9 cellular contexts compared by ENCODE assay signal in the genomic region with DNA sequence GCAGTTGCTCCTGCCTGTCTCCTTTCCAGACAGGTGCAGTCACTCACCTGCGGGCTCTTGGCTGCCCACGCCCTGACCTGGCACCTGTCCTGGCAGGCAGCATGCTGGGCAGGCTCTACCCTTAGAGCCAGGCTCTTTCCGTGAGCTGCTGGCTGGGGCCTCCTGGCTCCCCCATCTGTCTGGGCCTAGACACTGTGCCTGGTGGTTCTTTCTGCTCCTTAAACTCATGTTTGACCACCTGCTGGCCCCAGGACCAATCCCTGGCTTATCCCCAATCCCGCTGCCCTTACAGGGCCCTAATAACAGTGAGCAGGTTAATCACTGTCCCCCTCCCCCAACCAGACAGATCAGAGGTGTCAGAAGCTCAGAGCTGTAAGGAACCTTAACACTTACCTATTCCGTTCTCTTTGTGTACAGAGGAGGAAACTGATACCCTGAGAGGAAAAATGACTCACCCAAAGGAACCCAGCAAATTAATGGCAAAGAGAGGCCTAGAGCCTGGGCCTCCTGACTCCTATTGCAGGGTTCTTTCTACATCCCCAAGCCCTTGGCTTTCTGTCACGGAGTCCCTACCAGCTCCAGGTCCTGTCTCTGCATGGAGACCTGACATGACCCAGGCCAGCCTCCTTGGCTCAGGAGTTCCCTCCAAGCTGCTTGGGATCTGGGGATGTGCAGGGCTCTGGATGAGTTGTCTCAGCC. TPM values are rescaled to one million over a fixed set of nuclear protein-coding genes. Genes with fewer than 3 reads are reported as not detected.
A peak's percentile ranks its signal among the peaks of the same experiment; 100 is the strongest.
DNase-seq lines count a peak whose midpoint lies in the region; ATAC-seq and TF ChIP-seq lines count a peak whose summit lies in the region.
"Had no signal": no experiment of that assay in that cellular context is flagged by ENCODE, and none has a peak within 500 bp of the region (broad histone marks: within the 10 kb centered on the region; RNA-seq: fewer than 3 reads in every experiment).

No MANE protein-coding gene starts in this region.

- intact Hi-C loops in left lung (cut with DNase I): loop anchor here in 1 of 2 donors (10.0 kb wide), 1 partner anchor 138 kb away; no protein-coding TSS in a partner anchor

- no peaks in the 10 kb centered on the region for H3K27me3 ChIP-seq in WERI-Rb-1 (ENCODE audit: insufficient read depth, low read depth, severe bottlenecking)
- H3K27me3 ChIP-seq in left lung: no peaks in the 10 kb centered on the region
- H3K27me3 ChIP-seq: heart right ventricle had no signal

- H3K4me1 ChIP-seq in left lung: peaks cover 0 to 59% of the 10 kb centered on the region in 2 donors

- H3K9me3 ChIP-seq in WERI-Rb-1 (ENCODE audit: severe bottlenecking) (peaks cover 18% of the 10 kb centered on the region), left lung (peaks cover 0 to 11% of the 10 kb centered on the region in 2 donors)

- ATAC-seq in left lung: peak; percentile 75
- ATAC-seq in GM21526 (IDR thresholded peaks at IDR 0.05; ENCODE audit: low FRiP score, unreplicated experiment): no peak
- ATAC-seq in HG03045 (IDR thresholded peaks at IDR 0.05; ENCODE audit: unreplicated experiment): no peak

- TF ChIP-seq CTCF in WERI-Rb-1 (IDR thresholded peaks at IDR 0.05; ENCODE audit: low read depth, low read length) (peak; percentile 47; the same call in 1 of the 2 replicates), left lung (IDR thresholded peaks at IDR 0.05) (no peak)

- H3K27ac ChIP-seq in WERI-Rb-1 (peak overlapping the region; percentile 74), left lung (peak overlapping the region in 1 of 2 donors; percentile 28)

- peak; percentile 60 for DNase-seq in DMS53 treated with DMSO at 0.1 percent for 48 hours (lab: John Stamatoyannopoulos, UW; ENCODE audit: unreplicated experiment)
- peak; percentile 56 for DNase-seq in M059J (ENCODE audit: low read depth)
- peak; percentile 98 for DNase-seq in WERI-Rb-1
- peak in 1 of 2 donors; percentile 64 for DNase-seq in left lung
- DNase-seq in cerebellar cortex (ENCODE audit: low spot score): no peak
- DNase-seq: heart right ventricle, nephron progenitor cell had no signal

- H3K36me3 ChIP-seq in WERI-Rb-1: no peaks in the 10 kb centered on the region
- H3K36me3 ChIP-seq in left lung: no peaks in the 10 kb centered on the region

- H3K4me3 ChIP-seq in WERI-Rb-1 (ENCODE audit: low read depth, low read length) (peak overlapping the region; percentile 6; the same call in 1 of the 2 replicates), left lung (no peak overlapping the region)
- H3K4me3 ChIP-seq: heart right ventricle had no signal

RNA-seq across cellular contexts. Expression of a gene that starts 54.7 kb away (rescaled TPM):
- not detected in 2 replicates for total RNA-seq in M059J (2014; rRNA removed; shearing (Covaris generic))
- under 1 TPM; 0.26 to 0.37 TPM for total RNA-seq in left lung
